ENCODE assay signal across 30 cellular contexts in genomic region chr2:18762667-18763066, GRCh38.
DNase-seq lines count a peak whose midpoint lies in the region; ATAC-seq and TF ChIP-seq lines count a peak whose summit lies in the region.
"Had no signal": no experiment of that assay in that cellular context is flagged by ENCODE, and none has a peak within 500 bp of the region (broad histone marks: within the 10 kb centered on the region; RNA-seq: fewer than 3 reads in every experiment).

No MANE protein-coding gene starts in this region.

- H3K4me1 Mint-ChIP-seq in chondrocyte (ENCODE audit: low read depth) (peaks cover 16% of the 10 kb centered on the region), nephron progenitor cell (peaks cover 29% of the 10 kb centered on the region)
- H3K4me1 Mint-ChIP-seq: activated CD4-positive, alpha-beta T cell treated with anti-CD3 and anti-CD28 coated beads, Interleukin-2, amount 10 ng/mL, durations not matched to agents 24 days and 14 days had no signal

- CTCF ChIA-PET in RWPE1 (lab: Yijun Ruan, JAX) = no interaction called here

- peak overlapping the region; percentile 18 for H3K27ac Mint-ChIP-seq in chondrocyte (ENCODE audit: unreplicated experiment)
- H3K27ac Mint-ChIP-seq in nephron progenitor cell = peak overlapping the region; percentile 73
- H3K27ac Mint-ChIP-seq: activated CD4-positive, alpha-beta T cell treated with anti-CD3 and anti-CD28 coated beads, Interleukin-2, amount 10 ng/mL, durations not matched to agents 24 days and 14 days; CD4-positive, alpha-beta T cell; effector memory CD8-positive, alpha-beta T cell had no signal

- H3K36me3 Mint-ChIP-seq in chondrocyte (ENCODE audit: low read depth) = peaks cover 5% of the 10 kb centered on the region
- H3K36me3 Mint-ChIP-seq in nephron progenitor cell (ENCODE audit: low read depth) = peaks cover 42% of the 10 kb centered on the region

- no peak overlapping the region for H3K27ac ChIP-seq in RWPE1
- H3K27ac ChIP-seq: foreskin keratinocyte, heart right ventricle, neutrophil, PC-9, tibial artery had no signal

- H3K9me3 Mint-ChIP-seq in chondrocyte (ENCODE audit: low read depth) = peaks cover 12% of the 10 kb centered on the region
- H3K9me3 Mint-ChIP-seq in nephron progenitor cell = peaks cover 51% of the 10 kb centered on the region
- H3K9me3 Mint-ChIP-seq: activated CD4-positive, alpha-beta T cell treated with anti-CD3 and anti-CD28 coated beads, Interleukin-2, amount 10 ng/mL, durations not matched to agents 24 days and 14 days; effector memory CD8-positive, alpha-beta T cell had no signal

- POLR2A ChIA-PET in RWPE1 (lab: Yijun Ruan, JAX; ENCODE audit: low non-redundant PET) = no interaction called here

- H3K4me3 Mint-ChIP-seq in chondrocyte (ENCODE audit: unreplicated experiment) (no peak overlapping the region), nephron progenitor cell (no peak overlapping the region)
- H3K4me3 Mint-ChIP-seq: activated CD4-positive, alpha-beta T cell treated with anti-CD3 and anti-CD28 coated beads, Interleukin-2, amount 10 ng/mL, durations not matched to agents 24 days and 14 days; CD4-positive, alpha-beta T cell; effector memory CD8-positive, alpha-beta T cell had no signal

- TF ChIP-seq CTCF in chondrocyte (IDR thresholded peaks at IDR 0.05) = no peak
- no peak for TF ChIP-seq CTCF in nephron progenitor cell (IDR thresholded peaks at IDR 0.05)
- TF ChIP-seq CTCF in RWPE1 (conservative IDR thresholded peaks at IDR 0.05; ENCODE audit: low read depth) = no peak

- ATAC-seq in HG03095 (IDR thresholded peaks at IDR 0.05; ENCODE audit: unreplicated experiment) = no peak
- ATAC-seq: effector memory CD8-positive, alpha-beta T cell; foreskin keratinocyte; heart right ventricle had no signal

- H3K27me3 Mint-ChIP-seq in chondrocyte (ENCODE audit: low read depth) = no peaks in the 10 kb centered on the region
- H3K27me3 Mint-ChIP-seq in nephron progenitor cell (ENCODE audit: low read depth, poor library complexity) = no peaks in the 10 kb centered on the region
- H3K27me3 Mint-ChIP-seq: activated CD4-positive, alpha-beta T cell treated with anti-CD3 and anti-CD28 coated beads, Interleukin-2, amount 10 ng/mL, durations not matched to agents 24 days and 14 days; CD4-positive, alpha-beta T cell; effector memory CD8-positive, alpha-beta T cell had no signal

- DNase-seq in NCI-H1092 treated with DMSO at 0.1 percent for 48 hours (lab: John Stamatoyannopoulos, UW) = peak; percentile 15
- no peak for DNase-seq in NCI-H1092 (lab: John Stamatoyannopoulos, UW)
- DNase-seq in NCI-H2029 treated with DMSO at 0.1 percent for 48 hours (lab: John Stamatoyannopoulos, UW) = peak; percentile 35
- DNase-seq in chondrocyte (ENCODE audit: low spot score) = no peak
- DNase-seq in nephron progenitor cell = no peak
- no peak for DNase-seq in nucleus accumbens (lab: John Stamatoyannopoulos, UW)
- DNase-seq in RWPE1 (ENCODE audit: low spot score) = no peak
- DNase-seq: 8988T; activated CD4-positive, alpha-beta T cell treated with anti-CD3 and anti-CD28 coated beads, Interleukin-2, amount 10 ng/mL, durations not matched to agents 24 days and 14 days; activated naive CD4-positive, alpha-beta T cell; activated T-cell treated with anti-CD3 and anti-CD28 coated beads, Interleukin-2, amount 50 U/mL, for 48 hours; CD4-positive, alpha-beta T cell; cortex of kidney; effector memory CD8-positive, alpha-beta T cell; erythroblast; GDM1; H7; heart right ventricle; KBM-7; mammary epithelial cell; MG63; NCI-H2107; PC-9; SHP77 treated with DMSO at 0.1 percent for 48 hours; stimulated activated CD4-positive, alpha-beta T cell treated with anti-CD3 and anti-CD28 coated beads, Interleukin-1b, Interleukin-23, amount 100 ng/mL, for 48 hours; T1000; tibial artery had no signal

Comparison
In these comparisons a context has a peak if more than half of its experiments do, and no peak if none do; other contexts are left out.
1. DNase-seq: peak in NCI-H1092 treated with DMSO at 0.1 percent for 48 hours (single experiment) and NCI-H2029 treated with DMSO at 0.1 percent for 48 hours (single experiment); none in NCI-H1092 (single experiment), chondrocyte (single experiment), nephron progenitor cell (single experiment), nucleus accumbens (0 of 56) and RWPE1 (single experiment).